1 cellular context compared by ENCODE assay signal in genomic region chrX:123834116-123834515, GRCh38.
TF ChIP-seq lines count a peak whose summit lies in the region.

No MANE protein-coding gene starts in this region.

TF ChIP-seq in A549, 52 proteins besides CTCF, POLR2A, EP300 and RAD21 (continued from another document):
- no peak for TF ChIP-seq ATOH8 (CRISPR knock-in tag; IDR thresholded peaks at IDR 0.05; ENCODE audit: low read depth)
- TF ChIP-seq HES2 (IDR thresholded peaks at IDR 0.05) = no peak
- no peak for TF ChIP-seq SMC3 (IDR thresholded peaks at IDR 0.05)
- TF ChIP-seq NFE2L2 (conservative IDR thresholded peaks at IDR 0.05; ENCODE audit: low read length) = no peak
- TF ChIP-seq REST (IDR thresholded peaks at IDR 0.05) = no peak
- no peak for TF ChIP-seq ZSCAN20 (CRISPR knock-in tag; IDR thresholded peaks at IDR 0.05)
- TF ChIP-seq KDM1A (IDR thresholded peaks at IDR 0.05; ENCODE audit: low read depth) = no peak
- no peak for TF ChIP-seq RARB (CRISPR knock-in tag; IDR thresholded peaks at IDR 0.05)
